Comparison of ENCODE assay signal across 1 cellular context in the genomic region with DNA sequence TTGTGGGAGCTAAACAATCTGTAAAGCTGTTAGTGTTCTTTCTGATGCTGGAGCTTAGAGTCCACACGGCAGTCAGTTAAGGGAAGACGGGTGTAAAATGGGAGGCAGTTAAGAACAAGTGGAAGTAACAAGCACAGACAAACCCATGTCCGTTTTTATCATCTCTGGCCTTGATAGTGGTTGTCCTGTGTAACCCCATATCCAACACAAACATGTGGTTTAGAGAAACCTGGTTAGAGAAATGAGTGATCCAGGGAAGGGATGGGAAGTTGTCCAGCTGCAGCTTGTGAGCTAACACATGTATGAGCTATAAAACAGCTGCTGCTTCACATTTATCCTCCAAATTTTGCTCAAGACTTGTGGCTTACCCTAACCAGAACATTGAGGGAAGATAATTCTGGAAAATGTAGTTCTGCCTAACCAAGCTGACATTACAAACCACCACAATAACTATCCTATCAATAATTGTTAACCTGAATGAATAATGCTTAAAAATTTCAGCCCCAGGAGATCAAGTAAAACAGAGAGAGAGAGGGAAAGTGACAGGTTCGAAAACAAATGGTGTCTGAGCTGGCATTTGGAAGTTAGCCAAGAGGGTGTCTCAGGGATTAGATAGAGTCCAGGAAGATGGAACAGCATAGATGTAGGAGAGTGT.
TF ChIP-seq lines count a peak whose summit lies in the region.

No MANE protein-coding gene starts in this region.

TF ChIP-seq in K562, 482 proteins besides CTCF, POLR2A, EP300 and RAD21 (continues in another document):
- TF ChIP-seq, protein P1, sequence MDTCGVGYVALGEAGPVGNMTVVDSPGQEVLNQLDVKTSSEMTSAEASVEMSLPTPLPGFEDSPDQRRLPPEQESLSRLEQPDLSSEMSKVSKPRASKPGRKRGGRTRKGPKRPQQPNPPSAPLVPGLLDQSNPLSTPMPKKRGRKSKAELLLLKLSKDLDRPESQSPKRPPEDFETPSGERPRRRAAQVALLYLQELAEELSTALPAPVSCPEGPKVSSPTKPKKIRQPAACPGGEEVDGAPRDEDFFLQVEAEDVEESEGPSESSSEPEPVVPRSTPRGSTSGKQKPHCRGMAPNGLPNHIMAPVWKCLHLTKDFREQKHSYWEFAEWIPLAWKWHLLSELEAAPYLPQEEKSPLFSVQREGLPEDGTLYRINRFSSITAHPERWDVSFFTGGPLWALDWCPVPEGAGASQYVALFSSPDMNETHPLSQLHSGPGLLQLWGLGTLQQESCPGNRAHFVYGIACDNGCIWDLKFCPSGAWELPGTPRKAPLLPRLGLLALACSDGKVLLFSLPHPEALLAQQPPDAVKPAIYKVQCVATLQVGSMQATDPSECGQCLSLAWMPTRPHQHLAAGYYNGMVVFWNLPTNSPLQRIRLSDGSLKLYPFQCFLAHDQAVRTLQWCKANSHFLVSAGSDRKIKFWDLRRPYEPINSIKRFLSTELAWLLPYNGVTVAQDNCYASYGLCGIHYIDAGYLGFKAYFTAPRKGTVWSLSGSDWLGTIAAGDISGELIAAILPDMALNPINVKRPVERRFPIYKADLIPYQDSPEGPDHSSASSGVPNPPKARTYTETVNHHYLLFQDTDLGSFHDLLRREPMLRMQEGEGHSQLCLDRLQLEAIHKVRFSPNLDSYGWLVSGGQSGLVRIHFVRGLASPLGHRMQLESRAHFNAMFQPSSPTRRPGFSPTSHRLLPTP (IDR thresholded peaks at IDR 0.05; ENCODE audit: borderline replicate concordance, extremely low read depth, insufficient read length) = no peak
- TF ChIP-seq HNRNPLL (IDR thresholded peaks at IDR 0.05; ENCODE audit: low read depth, low read length, poor library complexity, severe bottlenecking) = no peak
- no peak for TF ChIP-seq TCF7L2 (IDR thresholded peaks at IDR 0.05; ENCODE audit: low read depth, low read length)
- TF ChIP-seq HDAC3 (IDR thresholded peaks at IDR 0.05; ENCODE audit: borderline replicate concordance, partially characterized antibody) = no peak
- TF ChIP-seq COPS2 (conservative IDR thresholded peaks at IDR 0.05) = no peak
- TF ChIP-seq TEAD1 (CRISPR knock-in tag; IDR thresholded peaks at IDR 0.05) = peak in 1 of 2 experiments; percentile 52; a peak in 1 of 4 replicates
- no peak for TF ChIP-seq POLR2H (tag; IDR thresholded peaks at IDR 0.05; ENCODE audit: low read depth)
- no peak for TF ChIP-seq FOS (IDR thresholded peaks at IDR 0.05; ENCODE audit: extremely low read depth, insufficient read length)
- no peak for TF ChIP-seq ZNF174 (CRISPR knock-in tag; IDR thresholded peaks at IDR 0.05)
- TF ChIP-seq ZNF583 (CRISPR knock-in tag; IDR thresholded peaks at IDR 0.05) = no peak
- no peak for TF ChIP-seq HDAC8 (tag; IDR thresholded peaks at IDR 0.05)
- TF ChIP-seq, protein P2, sequence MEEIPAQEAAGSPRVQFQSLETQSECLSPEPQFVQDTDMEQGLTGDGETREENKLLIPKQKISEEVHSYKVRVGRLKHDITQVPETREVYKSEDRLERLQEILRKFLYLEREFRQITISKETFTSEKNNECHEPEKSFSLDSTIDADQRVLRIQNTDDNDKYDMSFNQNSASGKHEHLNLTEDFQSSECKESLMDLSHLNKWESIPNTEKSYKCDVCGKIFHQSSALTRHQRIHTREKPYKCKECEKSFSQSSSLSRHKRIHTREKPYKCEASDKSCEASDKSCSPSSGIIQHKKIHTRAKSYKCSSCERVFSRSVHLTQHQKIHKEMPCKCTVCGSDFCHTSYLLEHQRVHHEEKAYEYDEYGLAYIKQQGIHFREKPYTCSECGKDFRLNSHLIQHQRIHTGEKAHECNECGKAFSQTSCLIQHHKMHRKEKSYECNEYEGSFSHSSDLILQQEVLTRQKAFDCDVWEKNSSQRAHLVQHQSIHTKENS (CRISPR knock-in tag; IDR thresholded peaks at IDR 0.05) = no peak
- TF ChIP-seq THRAP3 (IDR thresholded peaks at IDR 0.05; ENCODE audit: borderline replicate concordance) = no peak
- TF ChIP-seq, protein P3, sequence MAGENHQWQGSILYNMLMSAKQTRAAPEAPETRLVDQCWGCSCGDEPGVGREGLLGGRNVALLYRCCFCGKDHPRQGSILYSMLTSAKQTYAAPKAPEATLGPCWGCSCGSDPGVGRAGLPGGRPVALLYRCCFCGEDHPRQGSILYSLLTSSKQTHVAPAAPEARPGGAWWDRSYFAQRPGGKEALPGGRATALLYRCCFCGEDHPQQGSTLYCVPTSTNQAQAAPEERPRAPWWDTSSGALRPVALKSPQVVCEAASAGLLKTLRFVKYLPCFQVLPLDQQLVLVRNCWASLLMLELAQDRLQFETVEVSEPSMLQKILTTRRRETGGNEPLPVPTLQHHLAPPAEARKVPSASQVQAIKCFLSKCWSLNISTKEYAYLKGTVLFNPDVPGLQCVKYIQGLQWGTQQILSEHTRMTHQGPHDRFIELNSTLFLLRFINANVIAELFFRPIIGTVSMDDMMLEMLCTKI (IDR thresholded peaks at IDR 0.05; ENCODE audit: partially characterized antibody) = no peak
- no peak for TF ChIP-seq SNIP1 (IDR thresholded peaks at IDR 0.05; ENCODE audit: low read depth)
- TF ChIP-seq ZNF644 (tag; IDR thresholded peaks at IDR 0.05; ENCODE audit: low read depth) = no peak
- TF ChIP-seq, protein P4, sequence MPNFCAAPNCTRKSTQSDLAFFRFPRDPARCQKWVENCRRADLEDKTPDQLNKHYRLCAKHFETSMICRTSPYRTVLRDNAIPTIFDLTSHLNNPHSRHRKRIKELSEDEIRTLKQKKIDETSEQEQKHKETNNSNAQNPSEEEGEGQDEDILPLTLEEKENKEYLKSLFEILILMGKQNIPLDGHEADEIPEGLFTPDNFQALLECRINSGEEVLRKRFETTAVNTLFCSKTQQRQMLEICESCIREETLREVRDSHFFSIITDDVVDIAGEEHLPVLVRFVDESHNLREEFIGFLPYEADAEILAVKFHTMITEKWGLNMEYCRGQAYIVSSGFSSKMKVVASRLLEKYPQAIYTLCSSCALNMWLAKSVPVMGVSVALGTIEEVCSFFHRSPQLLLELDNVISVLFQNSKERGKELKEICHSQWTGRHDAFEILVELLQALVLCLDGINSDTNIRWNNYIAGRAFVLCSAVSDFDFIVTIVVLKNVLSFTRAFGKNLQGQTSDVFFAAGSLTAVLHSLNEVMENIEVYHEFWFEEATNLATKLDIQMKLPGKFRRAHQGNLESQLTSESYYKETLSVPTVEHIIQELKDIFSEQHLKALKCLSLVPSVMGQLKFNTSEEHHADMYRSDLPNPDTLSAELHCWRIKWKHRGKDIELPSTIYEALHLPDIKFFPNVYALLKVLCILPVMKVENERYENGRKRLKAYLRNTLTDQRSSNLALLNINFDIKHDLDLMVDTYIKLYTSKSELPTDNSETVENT (CRISPR knock-in tag; IDR thresholded peaks at IDR 0.05) = no peak
- no peak for TF ChIP-seq ASH1L (IDR thresholded peaks at IDR 0.05; ENCODE audit: borderline replicate concordance, low read depth, partially characterized antibody)
- TF ChIP-seq, protein P5, sequence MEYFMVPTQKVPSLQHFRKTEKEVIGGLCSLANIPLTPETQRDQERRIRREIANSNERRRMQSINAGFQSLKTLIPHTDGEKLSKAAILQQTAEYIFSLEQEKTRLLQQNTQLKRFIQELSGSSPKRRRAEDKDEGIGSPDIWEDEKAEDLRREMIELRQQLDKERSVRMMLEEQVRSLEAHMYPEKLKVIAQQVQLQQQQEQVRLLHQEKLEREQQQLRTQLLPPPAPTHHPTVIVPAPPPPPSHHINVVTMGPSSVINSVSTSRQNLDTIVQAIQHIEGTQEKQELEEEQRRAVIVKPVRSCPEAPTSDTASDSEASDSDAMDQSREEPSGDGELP (CRISPR knock-in tag; IDR thresholded peaks at IDR 0.05; ENCODE audit: borderline replicate concordance) = peak; percentile 25; the same call in 1 of the 2 replicates
- no peak for TF ChIP-seq POU5F1 (IDR thresholded peaks at IDR 0.05; ENCODE audit: borderline replicate concordance, low read depth, low read length, partially characterized antibody)
- peak; percentile 23 for TF ChIP-seq RBBP5 (IDR thresholded peaks at IDR 0.05; ENCODE audit: borderline replicate concordance, insufficient read depth, low read length, poor library complexity, severe bottlenecking)
- peak; percentile 95 for TF ChIP-seq MEIS2 (IDR thresholded peaks at IDR 0.05; ENCODE audit: partially characterized antibody)
- no peak for TF ChIP-seq ZNF408 (CRISPR knock-in tag; IDR thresholded peaks at IDR 0.05; ENCODE audit: low read depth)
- no peak for TF ChIP-seq RBM22 (IDR thresholded peaks at IDR 0.05; ENCODE audit: low read depth, low read length, poor library complexity, severe bottlenecking)
- no peak for TF ChIP-seq EGR1 (conservative IDR thresholded peaks at IDR 0.05)
- TF ChIP-seq PML (IDR thresholded peaks at IDR 0.05; ENCODE audit: low read length) = 0 out of 2 replicates have a peak, but pooled peaks have one; percentile 21
- TF ChIP-seq, protein P6, sequence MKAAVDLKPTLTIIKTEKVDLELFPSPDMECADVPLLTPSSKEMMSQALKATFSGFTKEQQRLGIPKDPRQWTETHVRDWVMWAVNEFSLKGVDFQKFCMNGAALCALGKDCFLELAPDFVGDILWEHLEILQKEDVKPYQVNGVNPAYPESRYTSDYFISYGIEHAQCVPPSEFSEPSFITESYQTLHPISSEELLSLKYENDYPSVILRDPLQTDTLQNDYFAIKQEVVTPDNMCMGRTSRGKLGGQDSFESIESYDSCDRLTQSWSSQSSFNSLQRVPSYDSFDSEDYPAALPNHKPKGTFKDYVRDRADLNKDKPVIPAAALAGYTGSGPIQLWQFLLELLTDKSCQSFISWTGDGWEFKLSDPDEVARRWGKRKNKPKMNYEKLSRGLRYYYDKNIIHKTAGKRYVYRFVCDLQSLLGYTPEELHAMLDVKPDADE (conservative IDR thresholded peaks at IDR 0.05; ENCODE audit: control insufficient read depth, low read depth, low read length) = no peak
- TF ChIP-seq ETV1 (tag; conservative IDR thresholded peaks at IDR 0.05; ENCODE audit: low read depth) = no peak; the same call in 1 of the 2 replicates
- TF ChIP-seq, protein P7, sequence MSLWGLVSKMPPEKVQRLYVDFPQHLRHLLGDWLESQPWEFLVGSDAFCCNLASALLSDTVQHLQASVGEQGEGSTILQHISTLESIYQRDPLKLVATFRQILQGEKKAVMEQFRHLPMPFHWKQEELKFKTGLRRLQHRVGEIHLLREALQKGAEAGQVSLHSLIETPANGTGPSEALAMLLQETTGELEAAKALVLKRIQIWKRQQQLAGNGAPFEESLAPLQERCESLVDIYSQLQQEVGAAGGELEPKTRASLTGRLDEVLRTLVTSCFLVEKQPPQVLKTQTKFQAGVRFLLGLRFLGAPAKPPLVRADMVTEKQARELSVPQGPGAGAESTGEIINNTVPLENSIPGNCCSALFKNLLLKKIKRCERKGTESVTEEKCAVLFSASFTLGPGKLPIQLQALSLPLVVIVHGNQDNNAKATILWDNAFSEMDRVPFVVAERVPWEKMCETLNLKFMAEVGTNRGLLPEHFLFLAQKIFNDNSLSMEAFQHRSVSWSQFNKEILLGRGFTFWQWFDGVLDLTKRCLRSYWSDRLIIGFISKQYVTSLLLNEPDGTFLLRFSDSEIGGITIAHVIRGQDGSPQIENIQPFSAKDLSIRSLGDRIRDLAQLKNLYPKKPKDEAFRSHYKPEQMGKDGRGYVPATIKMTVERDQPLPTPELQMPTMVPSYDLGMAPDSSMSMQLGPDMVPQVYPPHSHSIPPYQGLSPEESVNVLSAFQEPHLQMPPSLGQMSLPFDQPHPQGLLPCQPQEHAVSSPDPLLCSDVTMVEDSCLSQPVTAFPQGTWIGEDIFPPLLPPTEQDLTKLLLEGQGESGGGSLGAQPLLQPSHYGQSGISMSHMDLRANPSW (CRISPR knock-in tag; IDR thresholded peaks at IDR 0.05) = no peak
- no peak for TF ChIP-seq EZH2 (IDR thresholded peaks at IDR 0.05; ENCODE audit: borderline replicate concordance, low read depth, low read length)
- TF ChIP-seq NFRKB (IDR thresholded peaks at IDR 0.05; ENCODE audit: low read depth) = no peak
- no peak for TF ChIP-seq PHB2 (IDR thresholded peaks at IDR 0.05; ENCODE audit: low read depth)
- peak in 1 of 3 experiments; percentile 62 for TF ChIP-seq YY1 (IDR thresholded peaks at IDR 0.05; ENCODE audit: borderline replicate concordance in 1 of 3, control insufficient read depth in 1 of 3, extremely low read depth in 1 of 3, insufficient read depth in 3 of 3, insufficient read length in 1 of 3, insufficient replicate concordance in 2 of 3, low read depth in 1 of 3, low read length in 2 of 3)
- no peak for TF ChIP-seq NFYB (IDR thresholded peaks at IDR 0.05; ENCODE audit: extremely low read depth, insufficient read length)
- no peak for TF ChIP-seq CBX2 (IDR thresholded peaks at IDR 0.05; ENCODE audit: insufficient read depth, low read length, poor library complexity, severe bottlenecking)
- TF ChIP-seq ERF (CRISPR knock-in tag; IDR thresholded peaks at IDR 0.05) = no peak
- no peak for TF ChIP-seq SREBF2 (CRISPR knock-in tag; IDR thresholded peaks at IDR 0.05)
- TF ChIP-seq ZNF589 (CRISPR knock-in tag; IDR thresholded peaks at IDR 0.05; ENCODE audit: low read depth) = no peak
- TF ChIP-seq, protein P8, sequence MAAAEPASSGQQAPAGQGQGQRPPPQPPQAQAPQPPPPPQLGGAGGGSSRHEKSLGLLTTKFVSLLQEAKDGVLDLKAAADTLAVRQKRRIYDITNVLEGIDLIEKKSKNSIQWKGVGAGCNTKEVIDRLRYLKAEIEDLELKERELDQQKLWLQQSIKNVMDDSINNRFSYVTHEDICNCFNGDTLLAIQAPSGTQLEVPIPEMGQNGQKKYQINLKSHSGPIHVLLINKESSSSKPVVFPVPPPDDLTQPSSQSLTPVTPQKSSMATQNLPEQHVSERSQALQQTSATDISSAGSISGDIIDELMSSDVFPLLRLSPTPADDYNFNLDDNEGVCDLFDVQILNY (CRISPR knock-in tag; IDR thresholded peaks at IDR 0.05) = no peak
- TF ChIP-seq, protein P9, sequence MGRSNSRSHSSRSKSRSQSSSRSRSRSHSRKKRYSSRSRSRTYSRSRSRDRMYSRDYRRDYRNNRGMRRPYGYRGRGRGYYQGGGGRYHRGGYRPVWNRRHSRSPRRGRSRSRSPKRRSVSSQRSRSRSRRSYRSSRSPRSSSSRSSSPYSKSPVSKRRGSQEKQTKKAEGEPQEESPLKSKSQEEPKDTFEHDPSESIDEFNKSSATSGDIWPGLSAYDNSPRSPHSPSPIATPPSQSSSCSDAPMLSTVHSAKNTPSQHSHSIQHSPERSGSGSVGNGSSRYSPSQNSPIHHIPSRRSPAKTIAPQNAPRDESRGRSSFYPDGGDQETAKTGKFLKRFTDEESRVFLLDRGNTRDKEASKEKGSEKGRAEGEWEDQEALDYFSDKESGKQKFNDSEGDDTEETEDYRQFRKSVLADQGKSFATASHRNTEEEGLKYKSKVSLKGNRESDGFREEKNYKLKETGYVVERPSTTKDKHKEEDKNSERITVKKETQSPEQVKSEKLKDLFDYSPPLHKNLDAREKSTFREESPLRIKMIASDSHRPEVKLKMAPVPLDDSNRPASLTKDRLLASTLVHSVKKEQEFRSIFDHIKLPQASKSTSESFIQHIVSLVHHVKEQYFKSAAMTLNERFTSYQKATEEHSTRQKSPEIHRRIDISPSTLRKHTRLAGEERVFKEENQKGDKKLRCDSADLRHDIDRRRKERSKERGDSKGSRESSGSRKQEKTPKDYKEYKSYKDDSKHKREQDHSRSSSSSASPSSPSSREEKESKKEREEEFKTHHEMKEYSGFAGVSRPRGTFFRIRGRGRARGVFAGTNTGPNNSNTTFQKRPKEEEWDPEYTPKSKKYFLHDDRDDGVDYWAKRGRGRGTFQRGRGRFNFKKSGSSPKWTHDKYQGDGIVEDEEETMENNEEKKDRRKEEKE (IDR thresholded peaks at IDR 0.05; ENCODE audit: borderline replicate concordance in 1 of 2, control insufficient read depth in 1 of 2, low read depth in 2 of 2, low read length in 1 of 2) = no peak
- TF ChIP-seq CBFA2T3 (IDR thresholded peaks at IDR 0.05) = peak; percentile 70
- no peak for TF ChIP-seq KLF16 (IDR thresholded peaks at IDR 0.05)
- no peak for TF ChIP-seq FOXM1 (IDR thresholded peaks at IDR 0.05; ENCODE audit: low read depth)
- no peak for TF ChIP-seq FOXM1 (CRISPR knock-in tag; IDR thresholded peaks at IDR 0.05; ENCODE audit: low read depth)
- TF ChIP-seq ZFPM2 (CRISPR knock-in tag; IDR thresholded peaks at IDR 0.05) = no peak
- no peak for TF ChIP-seq ZSCAN29 (IDR thresholded peaks at IDR 0.05)
- TF ChIP-seq PURB (CRISPR knock-in tag; IDR thresholded peaks at IDR 0.05; ENCODE audit: low read depth) = no peak
